In the genomic region with DNA sequence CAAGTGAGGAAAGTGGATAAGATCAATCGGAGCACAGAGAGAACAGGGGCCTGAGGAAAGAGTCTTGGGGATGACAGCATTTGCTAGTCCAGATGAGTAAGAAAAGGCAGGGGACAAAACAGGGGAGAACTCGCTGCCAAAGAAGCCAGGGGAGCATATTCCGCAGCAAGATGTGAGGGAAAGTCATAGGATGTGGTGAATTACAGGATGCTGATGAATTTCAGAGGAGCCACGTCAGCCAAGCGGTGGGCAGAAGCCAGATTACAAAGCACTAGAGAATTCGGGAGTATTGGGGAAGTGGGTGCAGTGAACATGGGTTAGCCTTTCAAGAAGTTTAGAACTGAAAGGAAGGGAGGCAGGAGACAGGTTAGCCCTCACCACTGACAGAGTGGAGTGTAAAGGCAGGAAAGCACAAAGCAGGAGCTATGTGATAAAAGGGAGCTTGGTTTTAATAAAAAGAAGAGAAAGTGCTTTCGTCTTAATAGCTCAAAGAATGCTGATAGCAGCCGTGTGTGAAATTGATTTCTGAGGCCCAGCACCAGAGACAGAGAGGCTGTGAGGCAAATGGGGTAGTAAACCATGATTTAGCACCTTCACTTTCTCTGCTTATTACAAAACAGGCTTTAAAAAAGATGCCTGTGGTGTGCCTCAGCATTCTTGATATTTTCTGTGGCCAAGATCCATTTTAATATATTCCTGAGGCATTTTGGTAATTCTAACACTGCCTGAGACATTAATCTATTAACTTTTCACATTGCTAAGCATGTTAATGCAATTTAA, we compare ENCODE assay signal across 11 cellular contexts. TPM values are rescaled to one million over a fixed set of nuclear protein-coding genes. Genes with fewer than 3 reads are reported as not detected.
DNase-seq lines count a peak whose midpoint lies in the region; TF ChIP-seq lines count a peak whose summit lies in the region.
"Had no signal": no experiment of that assay in that cellular context is flagged by ENCODE, and none has a peak within 500 bp of the region (broad histone marks: within the 10 kb centered on the region; RNA-seq: fewer than 3 reads in every experiment).

No MANE protein-coding gene starts in this region.

- H3K9me2 ChIP-seq in SK-N-SH = no peaks in the 10 kb centered on the region

- H3K4me2 ChIP-seq in SK-N-SH = peak overlapping the region; percentile 80

- peak; percentile 48 to 100; a peak in 3 of 4 replicates for TF ChIP-seq EP300 in SK-N-SH (IDR thresholded peaks at IDR 0.05; ENCODE audit: borderline replicate concordance in 1 of 2, low read depth in 1 of 2, low read length in 1 of 2)

- CTCF ChIA-PET in SK-N-SH (lab: Yijun Ruan, JAX) = interaction anchor here (1.0 to 2.2 kb wide), 5 partner anchors 9 to 236 kb away, joined by 3 to 6 read pairs (median 4); no protein-coding TSS in a partner anchor

- H3K79me2 ChIP-seq in SK-N-SH (ENCODE audit: insufficient read depth) = peaks cover 73% of the 10 kb centered on the region

- no peak overlapping the region for H2AFZ ChIP-seq in SK-N-SH (ENCODE audit: low read depth)

- no peaks in the 10 kb centered on the region for H4K20me1 ChIP-seq in SK-N-SH (ENCODE audit: insufficient read depth)

- peak overlapping the region; percentile 89 to 100 for H3K27ac ChIP-seq in SK-N-SH (ENCODE audit: low read depth in 2 of 2, low read length in 1 of 2)

- H3K4me3 ChIP-seq in SK-N-SH (ENCODE audit: low read depth in 2 of 2, low read length in 1 of 2) = peak overlapping the region; percentile 23 to 36; a peak in 3 of 4 replicates
- H3K4me3 ChIP-seq in fibroblast of the aortic adventitia (ENCODE audit: low read depth, low read length) = peak overlapping the region; percentile 50
- peak overlapping the region; percentile 5 for H3K4me3 ChIP-seq in retinal pigment epithelial cell (ENCODE audit: low read length)

- TF ChIP-seq CTCF in SK-N-SH (IDR thresholded peaks at IDR 0.05) = no peak
- no peak for TF ChIP-seq CTCF in fibroblast of the aortic adventitia (IDR thresholded peaks at IDR 0.05; ENCODE audit: insufficient read depth, low read length)
- no peak for TF ChIP-seq CTCF in retinal pigment epithelial cell (conservative IDR thresholded peaks at IDR 0.05; ENCODE audit: low read depth, low read length)

- 9% methylated on average over 8 of the region's 8 CpGs for WGBS in SK-N-SH (ENCODE audit: low lambda C conversion rate)

- H3K9ac ChIP-seq in SK-N-SH = peak overlapping the region; percentile 82

- peaks cover 13 to 58% of the 10 kb centered on the region in 2 experiments for H3K4me1 ChIP-seq in SK-N-SH (ENCODE audit: control insufficient read depth in 1 of 2, insufficient read depth in 2 of 2, low read depth in 1 of 2, low read length in 1 of 2)

- DNase-seq in GM04504 (ENCODE audit: low read depth) = peak; percentile 97
- no peak for DNase-seq in SK-N-SH
- DNase-seq in fibroblast of the aortic adventitia (ENCODE audit: low read depth) = peak; percentile 99
- peak; percentile 73 for DNase-seq in retinal pigment epithelial cell (ENCODE audit: low read depth)
- DNase-seq in DMS79 treated with DMSO at 0.1 percent for 48 hours (lab: John Stamatoyannopoulos, UW) = no peak
- no peak for DNase-seq in DMS53 treated with DMSO at 0.1 percent for 48 hours (lab: John Stamatoyannopoulos, UW; ENCODE audit: unreplicated experiment)
- DNase-seq in NCI-H2029 treated with DMSO at 0.1 percent for 48 hours (lab: John Stamatoyannopoulos, UW) = no peak
- no peak for DNase-seq in HUDEP-2 (lab: John Stamatoyannopoulos, UW; ENCODE audit: unreplicated experiment in 76 of 76)
- DNase-seq: cerebellar nuclear complex, DMS53, midbrain had no signal

- POLR2A ChIA-PET in SK-N-SH (lab: Yijun Ruan, JAX) = no interaction called here

- TF ChIP-seq RAD21 in SK-N-SH (IDR thresholded peaks at IDR 0.05; ENCODE audit: low read length) = 0 out of 2 replicates have a peak, but pooled peaks have one; percentile 0

- H3F3A ChIP-seq in SK-N-SH (replicated peaks; ENCODE audit: insufficient read depth) = peaks cover 76% of the 10 kb centered on the region

- peaks cover 0 to 17% of the 10 kb centered on the region in 2 experiments for H3K36me3 ChIP-seq in SK-N-SH (replicated peaks in 1 of 2; ENCODE audit: control insufficient read depth in 1 of 2, insufficient read depth in 2 of 2, low read length in 1 of 2)

- H3K27me3 ChIP-seq in SK-N-SH (ENCODE audit: insufficient read depth) = no peaks in the 10 kb centered on the region

- no peaks in the 10 kb centered on the region for H3K9me3 ChIP-seq in SK-N-SH

TF ChIP-seq in SK-N-SH, 30 proteins besides CTCF, POLR2A, EP300 and RAD21 (continues in another document):
- TF ChIP-seq RXRA (IDR thresholded peaks at IDR 0.05; ENCODE audit: borderline replicate concordance, low read depth) (peak; percentile 88), GABPA (IDR thresholded peaks at IDR 0.05; ENCODE audit: low read depth) (peak; percentile 33; the same call in 1 of the 2 replicates), EZH2phosphoT487 (IDR thresholded peaks at IDR 0.05; ENCODE audit: borderline replicate concordance, low read depth) (no peak), SIN3A (IDR thresholded peaks at IDR 0.05; ENCODE audit: borderline replicate concordance, low read depth, low read length) (0 out of 2 replicates have a peak, but pooled peaks have one; percentile 80), FOSL2 (IDR thresholded peaks at IDR 0.05; ENCODE audit: borderline replicate concordance, low read depth) (peak; percentile 97), MXI1 (IDR thresholded peaks at IDR 0.05; ENCODE audit: low read depth, low read length) (no peak), TEAD4 (IDR thresholded peaks at IDR 0.05; ENCODE audit: borderline replicate concordance, insufficient read depth) (peak; percentile 98), FOXM1 (IDR thresholded peaks at IDR 0.05; ENCODE audit: low read depth) (peak; percentile 96), JUND (IDR thresholded peaks at IDR 0.05) (peak; percentile 98), TCF12 (IDR thresholded peaks at IDR 0.05) (peak; percentile 97), MEF2A (IDR thresholded peaks at IDR 0.05; ENCODE audit: borderline replicate concordance, low read depth) (peak; percentile 81; the same call in 1 of the 2 replicates), ELF1 (IDR thresholded peaks at IDR 0.05) (0 out of 2 replicates have a peak, but pooled peaks have one; percentile 60), SMC3 (IDR thresholded peaks at IDR 0.05; ENCODE audit: low read depth, low read length) (no peak), YY1 (IDR thresholded peaks at IDR 0.05; ENCODE audit: low read depth) (peak; percentile 45; the same call in 1 of the 2 replicates), NFIC (IDR thresholded peaks at IDR 0.05; ENCODE audit: borderline replicate concordance) (peak; percentile 99), FOXJ3 (CRISPR knock-in tag; IDR thresholded peaks at IDR 0.05) (no peak)
- TF ChIP-seq, protein P1, sequence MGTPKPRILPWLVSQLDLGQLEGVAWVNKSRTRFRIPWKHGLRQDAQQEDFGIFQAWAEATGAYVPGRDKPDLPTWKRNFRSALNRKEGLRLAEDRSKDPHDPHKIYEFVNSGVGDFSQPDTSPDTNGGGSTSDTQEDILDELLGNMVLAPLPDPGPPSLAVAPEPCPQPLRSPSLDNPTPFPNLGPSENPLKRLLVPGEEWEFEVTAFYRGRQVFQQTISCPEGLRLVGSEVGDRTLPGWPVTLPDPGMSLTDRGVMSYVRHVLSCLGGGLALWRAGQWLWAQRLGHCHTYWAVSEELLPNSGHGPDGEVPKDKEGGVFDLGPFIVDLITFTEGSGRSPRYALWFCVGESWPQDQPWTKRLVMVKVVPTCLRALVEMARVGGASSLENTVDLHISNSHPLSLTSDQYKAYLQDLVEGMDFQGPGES (IDR thresholded peaks at IDR 0.05; ENCODE audit: low read depth, low read length) = no peak
- TF ChIP-seq, protein P2, sequence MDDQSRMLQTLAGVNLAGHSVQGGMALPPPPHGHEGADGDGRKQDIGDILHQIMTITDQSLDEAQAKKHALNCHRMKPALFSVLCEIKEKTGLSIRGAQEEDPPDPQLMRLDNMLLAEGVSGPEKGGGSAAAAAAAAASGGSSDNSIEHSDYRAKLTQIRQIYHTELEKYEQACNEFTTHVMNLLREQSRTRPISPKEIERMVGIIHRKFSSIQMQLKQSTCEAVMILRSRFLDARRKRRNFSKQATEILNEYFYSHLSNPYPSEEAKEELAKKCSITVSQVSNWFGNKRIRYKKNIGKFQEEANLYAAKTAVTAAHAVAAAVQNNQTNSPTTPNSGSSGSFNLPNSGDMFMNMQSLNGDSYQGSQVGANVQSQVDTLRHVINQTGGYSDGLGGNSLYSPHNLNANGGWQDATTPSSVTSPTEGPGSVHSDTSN (IDR thresholded peaks at IDR 0.05) = peak; percentile 93
- TF ChIP-seq, protein P3, sequence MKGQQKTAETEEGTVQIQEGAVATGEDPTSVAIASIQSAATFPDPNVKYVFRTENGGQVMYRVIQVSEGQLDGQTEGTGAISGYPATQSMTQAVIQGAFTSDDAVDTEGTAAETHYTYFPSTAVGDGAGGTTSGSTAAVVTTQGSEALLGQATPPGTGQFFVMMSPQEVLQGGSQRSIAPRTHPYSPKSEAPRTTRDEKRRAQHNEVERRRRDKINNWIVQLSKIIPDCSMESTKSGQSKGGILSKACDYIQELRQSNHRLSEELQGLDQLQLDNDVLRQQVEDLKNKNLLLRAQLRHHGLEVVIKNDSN (IDR thresholded peaks at IDR 0.05; ENCODE audit: borderline replicate concordance, low read depth) = no peak
- TF ChIP-seq, protein P4, sequence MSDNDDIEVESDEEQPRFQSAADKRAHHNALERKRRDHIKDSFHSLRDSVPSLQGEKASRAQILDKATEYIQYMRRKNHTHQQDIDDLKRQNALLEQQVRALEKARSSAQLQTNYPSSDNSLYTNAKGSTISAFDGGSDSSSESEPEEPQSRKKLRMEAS (IDR thresholded peaks at IDR 0.05; ENCODE audit: low read depth) = peak; percentile 32

RNA-seq across cellular contexts. Expression of a gene that starts 16.8 kb away (rescaled TPM):
- polyA plus RNA-seq in SK-N-SH (2012; rRNA removed) = 114 and 163 TPM in 2 replicates
- polyA plus RNA-seq in SK-N-SH (2012; cell fraction: cytosol; rRNA removed) = 59.3 and 94.0 TPM in 2 replicates
- polyA plus RNA-seq in SK-N-SH (2012; cell fraction: nucleus; rRNA removed) = 215 and 304 TPM in 2 replicates
- 41.8 and 179 TPM in 2 replicates for total RNA-seq in fibroblast of the aortic adventitia (ENCODE audit: low replicate concordance)

Comparison
In these comparisons a context has a peak if more than half of its experiments do, and no peak if none do; other contexts are left out.
1. DNase-seq: peak in GM04504 (single experiment), fibroblast of the aortic adventitia (single experiment) and retinal pigment epithelial cell (single experiment); none in SK-N-SH (single experiment), DMS79 treated with DMSO at 0.1 percent for 48 hours (single experiment), DMS53 treated with DMSO at 0.1 percent for 48 hours (single experiment), NCI-H2029 treated with DMSO at 0.1 percent for 48 hours (single experiment) and HUDEP-2 (0 of 76).
2. Peak in every context shown above with its lines, with median percentiles within 50 percentile points of each other: H3K4me3 ChIP-seq.